ENCODE assay signal across 9 cellular contexts in genomic region chr6:35495258-35496035, GRCh38. TPM values are rescaled to one million over a fixed set of nuclear protein-coding genes. Genes with fewer than 3 reads are reported as not detected.
DNase-seq lines count a peak whose midpoint lies in the region; ATAC-seq and TF ChIP-seq lines count a peak whose summit lies in the region.
"Had no signal": no experiment of that assay in that cellular context is flagged by ENCODE, and none has a peak within 500 bp of the region (broad histone marks: within the 10 kb centered on the region; RNA-seq: fewer than 3 reads in every experiment).

No MANE protein-coding gene starts in this region.

- no peaks in the 10 kb centered on the region for H3K9me3 ChIP-seq in left ventricle myocardium inferior (replicated peaks)
- no peaks in the 10 kb centered on the region for H3K9me3 ChIP-seq in sigmoid colon

- WGBS in sigmoid colon, 2 donors, result 54 to 73% methylated on average over 9 of the region's 9 CpGs

- POLR2A ChIA-PET in WTC11 (lab: Charles Lee), result interaction anchor here (1.3 to 5.3 kb wide), 4 partner anchors 9 to 244 kb away, joined by 3 to 54 read pairs (median 20); no protein-coding TSS in a partner anchor

- peak overlapping the region; percentile 78 for H3K4me3 Mint-ChIP-seq in WTC11

- no peak for TF ChIP-seq CTCF in WTC11 (IDR thresholded peaks at IDR 0.05)
- TF ChIP-seq CTCF in left ventricle myocardium inferior (IDR thresholded peaks at IDR 0.05; ENCODE audit: borderline replicate concordance), result no peak
- TF ChIP-seq CTCF in sigmoid colon (IDR thresholded peaks at IDR 0.05), result no peak

- H3K36me3 ChIP-seq in left ventricle myocardium inferior (no peaks in the 10 kb centered on the region), sigmoid colon (no peaks in the 10 kb centered on the region)

- CTCF ChIA-PET in WTC11 (lab: Charles Lee), result interaction anchor here (0.7 to 2.1 kb wide), 5 partner anchors 9 to 343 kb away, joined by 3 to 9 read pairs (median 5); no protein-coding TSS in a partner anchor

- H3K27ac ChIP-seq in left ventricle myocardium inferior (replicated peaks), result peak overlapping the region; percentile 96
- H3K27ac ChIP-seq in sigmoid colon, result peak overlapping the region; percentile 100

- no peaks in the 10 kb centered on the region for H3K36me3 Mint-ChIP-seq in WTC11

- TF ChIP-seq EP300 in sigmoid colon (IDR thresholded peaks at IDR 0.05), result no peak

- H3K4me3 ChIP-seq in left ventricle myocardium inferior (peak overlapping the region; percentile 85), sigmoid colon (peak overlapping the region; percentile 97 to 100 (median 98))

- H3K27me3 Mint-ChIP-seq in WTC11 (ENCODE audit: low read depth), result peaks cover 23% of the 10 kb centered on the region

- no peak for ATAC-seq in WTC11
- ATAC-seq in GM18502 (IDR thresholded peaks at IDR 0.05; ENCODE audit: poor library complexity, unreplicated experiment), result no peak

- peak; percentile 43 to 81 for TF ChIP-seq POLR2A in sigmoid colon (IDR thresholded peaks at IDR 0.05)

- DNase-seq in EL (peak; percentile 36), WTC11 (ENCODE audit: low spot score) (no peak), left ventricle myocardium inferior (no peak), sigmoid colon (peak; percentile 86), islet precursor cell (no peak), NCI-H510A treated with DMSO at 0.1 percent for 48 hours (lab: John Stamatoyannopoulos, UW) (no peak), nucleus accumbens (lab: John Stamatoyannopoulos, UW) (no peak)
- DNase-seq: Karpas-422 had no signal

- H3K27me3 ChIP-seq in left ventricle myocardium inferior (ENCODE audit: low read depth) (peaks cover 27% of the 10 kb centered on the region), sigmoid colon (no peaks in the 10 kb centered on the region)

- peaks cover 70% of the 10 kb centered on the region for H3K4me1 Mint-ChIP-seq in WTC11

- H3K27ac Mint-ChIP-seq in WTC11, result no peak overlapping the region

- H3K4me1 ChIP-seq in left ventricle myocardium inferior, result peaks cover 81% of the 10 kb centered on the region
- H3K4me1 ChIP-seq in sigmoid colon, result peaks cover 0 to 72% (median 64%) of the 10 kb centered on the region in 4 donors

- no peaks in the 10 kb centered on the region for H3K9me3 Mint-ChIP-seq in WTC11

- intact Hi-C loops in left ventricle myocardium inferior (cut with micrococcal nuclease) (no loop called here), sigmoid colon (cut with DNase I) (loop anchor here (2.0 kb wide), 1 partner anchor 237 kb away; no protein-coding TSS in a partner anchor)

TF ChIP-seq in WTC11, 78 proteins besides CTCF, POLR2A, EP300 and RAD21 (continues in another document):
- TF ChIP-seq ZNF219 (CRISPR knock-in tag; IDR thresholded peaks at IDR 0.05; ENCODE audit: borderline replicate concordance) (no peak), ATF2 (CRISPR knock-in tag; IDR thresholded peaks at IDR 0.05; ENCODE audit: borderline replicate concordance, low read depth) (no peak), CDX4 (CRISPR knock-in tag; IDR thresholded peaks at IDR 0.05; ENCODE audit: borderline replicate concordance) (no peak), ARID4B (CRISPR knock-in tag; IDR thresholded peaks at IDR 0.05; ENCODE audit: borderline replicate concordance) (no peak), AFF4 (CRISPR knock-in tag; IDR thresholded peaks at IDR 0.05; ENCODE audit: borderline replicate concordance) (no peak), TCF7 (CRISPR knock-in tag; IDR thresholded peaks at IDR 0.05; ENCODE audit: low read depth) (no peak), ETV6 (CRISPR knock-in tag; IDR thresholded peaks at IDR 0.05) (no peak), FOXK1 (CRISPR knock-in tag; IDR thresholded peaks at IDR 0.05) (no peak), ZNF138 (CRISPR knock-in tag; conservative IDR thresholded peaks at IDR 0.05) (no peak), NR2C2 (CRISPR knock-in tag; IDR thresholded peaks at IDR 0.05) (no peak)

RNA-seq across cellular contexts. Expression of gene TEAD3, which starts 1.4 kb away (rescaled TPM):
- 32.0 to 34.3 TPM (median 33.9 TPM) in 3 replicates for total RNA-seq in WTC11 (2021)
- 28.0 TPM for total RNA-seq in left ventricle myocardium inferior
- 10 to 100 TPM; 50.4 to 95.8 (median 74.8) TPM for total RNA-seq in sigmoid colon
- 10 to 100 TPM; 14.4 to 25.2 (median 14.6) TPM for polyA plus RNA-seq in sigmoid colon

RNA-seq across cellular contexts. Expression of gene TULP1, which starts 17.2 kb away (rescaled TPM):
- total RNA-seq in WTC11 (2021) (2.9 to 4.3 TPM (median 3.4 TPM) in 3 replicates), left ventricle myocardium inferior (not detected), sigmoid colon (not detected)
- polyA plus RNA-seq in sigmoid colon, result not detected

RNA-seq across cellular contexts. Expression of gene RPL10A, which starts 27.2 kb away (rescaled TPM):
- total RNA-seq in WTC11 (2021) (1,829 to 2,044 TPM (median 2,031 TPM) in 3 replicates), left ventricle myocardium inferior (552 TPM), sigmoid colon (1,000 to 10,000 TPM; 1,381 to 2,837 (median 2,184) TPM)
- 1,000 to 10,000 TPM; 1,931 to 3,217 (median 2,051) TPM for polyA plus RNA-seq in sigmoid colon

RNA-seq across cellular contexts. Expression of gene FANCE, which starts 43.3 kb away (rescaled TPM):
- total RNA-seq in WTC11 (2021) (15.7 to 22.3 TPM (median 17.6 TPM) in 3 replicates), left ventricle myocardium inferior (3.7 TPM), sigmoid colon (1 to 10 TPM; 3.3 to 3.9 (median 3.7) TPM)
- 1 to 10 TPM; 2.4 to 5.2 (median 3.2) TPM for polyA plus RNA-seq in sigmoid colon

Comparison
In these comparisons a context has a peak if more than half of its experiments do, and no peak if none do; other contexts are left out.
1. DNase-seq: peak in EL (single experiment) and sigmoid colon (single experiment); none in WTC11 (single experiment), left ventricle myocardium inferior (single experiment), islet precursor cell (single experiment), NCI-H510A treated with DMSO at 0.1 percent for 48 hours (single experiment) and nucleus accumbens (0 of 56).